In the genomic region with DNA sequence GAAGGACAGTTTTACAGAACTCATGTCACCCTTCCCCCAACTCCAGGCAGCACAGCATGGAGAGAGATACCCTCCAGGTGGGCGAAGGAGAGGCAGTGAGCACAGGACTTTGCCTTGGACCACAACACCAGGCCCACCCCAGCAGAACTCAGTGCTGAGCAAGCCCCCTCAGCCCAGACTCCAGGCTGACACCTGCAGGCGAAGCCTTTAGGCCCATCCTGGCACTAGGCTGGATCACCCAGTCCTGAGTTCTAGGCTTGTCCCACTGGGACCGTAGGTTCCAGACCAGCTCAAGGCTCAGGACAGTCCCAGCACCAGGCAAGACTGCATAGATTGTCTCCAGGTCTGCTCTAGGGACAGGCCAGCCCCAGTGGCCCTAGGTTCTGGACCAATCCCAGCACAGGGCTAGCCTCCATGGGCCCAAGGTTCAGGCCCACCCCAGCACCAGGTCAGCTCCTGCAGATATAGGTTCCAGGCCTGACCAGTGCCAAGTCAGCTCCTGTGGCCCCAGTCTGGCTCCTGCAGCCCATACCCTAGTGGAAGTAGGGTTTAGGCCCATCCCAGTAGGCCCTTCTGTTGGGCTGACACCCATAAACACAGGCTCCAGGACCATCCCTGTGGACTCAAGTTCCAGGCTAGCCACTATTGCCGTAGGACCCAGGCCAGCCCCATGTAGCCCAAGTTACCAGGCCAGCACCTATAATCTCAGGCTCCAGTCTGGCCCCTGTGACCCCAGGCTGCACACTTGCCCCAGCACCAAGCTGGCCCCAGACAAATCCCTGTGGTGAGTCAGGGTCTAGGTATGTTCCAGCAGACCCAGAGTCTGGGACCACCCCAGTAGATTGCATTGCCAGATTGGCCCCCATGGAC, we compare ENCODE assay signal across 1 cellular context.
TF ChIP-seq lines count a peak whose summit lies in the region.

No MANE protein-coding gene starts in this region.

TF ChIP-seq in GM23338, 12 proteins besides CTCF, POLR2A, EP300 and RAD21 (continued from another document):
- TF ChIP-seq, protein P1, sequence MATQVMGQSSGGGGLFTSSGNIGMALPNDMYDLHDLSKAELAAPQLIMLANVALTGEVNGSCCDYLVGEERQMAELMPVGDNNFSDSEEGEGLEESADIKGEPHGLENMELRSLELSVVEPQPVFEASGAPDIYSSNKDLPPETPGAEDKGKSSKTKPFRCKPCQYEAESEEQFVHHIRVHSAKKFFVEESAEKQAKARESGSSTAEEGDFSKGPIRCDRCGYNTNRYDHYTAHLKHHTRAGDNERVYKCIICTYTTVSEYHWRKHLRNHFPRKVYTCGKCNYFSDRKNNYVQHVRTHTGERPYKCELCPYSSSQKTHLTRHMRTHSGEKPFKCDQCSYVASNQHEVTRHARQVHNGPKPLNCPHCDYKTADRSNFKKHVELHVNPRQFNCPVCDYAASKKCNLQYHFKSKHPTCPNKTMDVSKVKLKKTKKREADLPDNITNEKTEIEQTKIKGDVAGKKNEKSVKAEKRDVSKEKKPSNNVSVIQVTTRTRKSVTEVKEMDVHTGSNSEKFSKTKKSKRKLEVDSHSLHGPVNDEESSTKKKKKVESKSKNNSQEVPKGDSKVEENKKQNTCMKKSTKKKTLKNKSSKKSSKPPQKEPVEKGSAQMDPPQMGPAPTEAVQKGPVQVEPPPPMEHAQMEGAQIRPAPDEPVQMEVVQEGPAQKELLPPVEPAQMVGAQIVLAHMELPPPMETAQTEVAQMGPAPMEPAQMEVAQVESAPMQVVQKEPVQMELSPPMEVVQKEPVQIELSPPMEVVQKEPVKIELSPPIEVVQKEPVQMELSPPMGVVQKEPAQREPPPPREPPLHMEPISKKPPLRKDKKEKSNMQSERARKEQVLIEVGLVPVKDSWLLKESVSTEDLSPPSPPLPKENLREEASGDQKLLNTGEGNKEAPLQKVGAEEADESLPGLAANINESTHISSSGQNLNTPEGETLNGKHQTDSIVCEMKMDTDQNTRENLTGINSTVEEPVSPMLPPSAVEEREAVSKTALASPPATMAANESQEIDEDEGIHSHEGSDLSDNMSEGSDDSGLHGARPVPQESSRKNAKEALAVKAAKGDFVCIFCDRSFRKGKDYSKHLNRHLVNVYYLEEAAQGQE (IDR thresholded peaks at IDR 0.05; ENCODE audit: unreplicated experiment): no peak
- no peak for TF ChIP-seq ZNF114 (CRISPR knock-in tag; IDR thresholded peaks at IDR 0.05)
- TF ChIP-seq, protein P2, sequence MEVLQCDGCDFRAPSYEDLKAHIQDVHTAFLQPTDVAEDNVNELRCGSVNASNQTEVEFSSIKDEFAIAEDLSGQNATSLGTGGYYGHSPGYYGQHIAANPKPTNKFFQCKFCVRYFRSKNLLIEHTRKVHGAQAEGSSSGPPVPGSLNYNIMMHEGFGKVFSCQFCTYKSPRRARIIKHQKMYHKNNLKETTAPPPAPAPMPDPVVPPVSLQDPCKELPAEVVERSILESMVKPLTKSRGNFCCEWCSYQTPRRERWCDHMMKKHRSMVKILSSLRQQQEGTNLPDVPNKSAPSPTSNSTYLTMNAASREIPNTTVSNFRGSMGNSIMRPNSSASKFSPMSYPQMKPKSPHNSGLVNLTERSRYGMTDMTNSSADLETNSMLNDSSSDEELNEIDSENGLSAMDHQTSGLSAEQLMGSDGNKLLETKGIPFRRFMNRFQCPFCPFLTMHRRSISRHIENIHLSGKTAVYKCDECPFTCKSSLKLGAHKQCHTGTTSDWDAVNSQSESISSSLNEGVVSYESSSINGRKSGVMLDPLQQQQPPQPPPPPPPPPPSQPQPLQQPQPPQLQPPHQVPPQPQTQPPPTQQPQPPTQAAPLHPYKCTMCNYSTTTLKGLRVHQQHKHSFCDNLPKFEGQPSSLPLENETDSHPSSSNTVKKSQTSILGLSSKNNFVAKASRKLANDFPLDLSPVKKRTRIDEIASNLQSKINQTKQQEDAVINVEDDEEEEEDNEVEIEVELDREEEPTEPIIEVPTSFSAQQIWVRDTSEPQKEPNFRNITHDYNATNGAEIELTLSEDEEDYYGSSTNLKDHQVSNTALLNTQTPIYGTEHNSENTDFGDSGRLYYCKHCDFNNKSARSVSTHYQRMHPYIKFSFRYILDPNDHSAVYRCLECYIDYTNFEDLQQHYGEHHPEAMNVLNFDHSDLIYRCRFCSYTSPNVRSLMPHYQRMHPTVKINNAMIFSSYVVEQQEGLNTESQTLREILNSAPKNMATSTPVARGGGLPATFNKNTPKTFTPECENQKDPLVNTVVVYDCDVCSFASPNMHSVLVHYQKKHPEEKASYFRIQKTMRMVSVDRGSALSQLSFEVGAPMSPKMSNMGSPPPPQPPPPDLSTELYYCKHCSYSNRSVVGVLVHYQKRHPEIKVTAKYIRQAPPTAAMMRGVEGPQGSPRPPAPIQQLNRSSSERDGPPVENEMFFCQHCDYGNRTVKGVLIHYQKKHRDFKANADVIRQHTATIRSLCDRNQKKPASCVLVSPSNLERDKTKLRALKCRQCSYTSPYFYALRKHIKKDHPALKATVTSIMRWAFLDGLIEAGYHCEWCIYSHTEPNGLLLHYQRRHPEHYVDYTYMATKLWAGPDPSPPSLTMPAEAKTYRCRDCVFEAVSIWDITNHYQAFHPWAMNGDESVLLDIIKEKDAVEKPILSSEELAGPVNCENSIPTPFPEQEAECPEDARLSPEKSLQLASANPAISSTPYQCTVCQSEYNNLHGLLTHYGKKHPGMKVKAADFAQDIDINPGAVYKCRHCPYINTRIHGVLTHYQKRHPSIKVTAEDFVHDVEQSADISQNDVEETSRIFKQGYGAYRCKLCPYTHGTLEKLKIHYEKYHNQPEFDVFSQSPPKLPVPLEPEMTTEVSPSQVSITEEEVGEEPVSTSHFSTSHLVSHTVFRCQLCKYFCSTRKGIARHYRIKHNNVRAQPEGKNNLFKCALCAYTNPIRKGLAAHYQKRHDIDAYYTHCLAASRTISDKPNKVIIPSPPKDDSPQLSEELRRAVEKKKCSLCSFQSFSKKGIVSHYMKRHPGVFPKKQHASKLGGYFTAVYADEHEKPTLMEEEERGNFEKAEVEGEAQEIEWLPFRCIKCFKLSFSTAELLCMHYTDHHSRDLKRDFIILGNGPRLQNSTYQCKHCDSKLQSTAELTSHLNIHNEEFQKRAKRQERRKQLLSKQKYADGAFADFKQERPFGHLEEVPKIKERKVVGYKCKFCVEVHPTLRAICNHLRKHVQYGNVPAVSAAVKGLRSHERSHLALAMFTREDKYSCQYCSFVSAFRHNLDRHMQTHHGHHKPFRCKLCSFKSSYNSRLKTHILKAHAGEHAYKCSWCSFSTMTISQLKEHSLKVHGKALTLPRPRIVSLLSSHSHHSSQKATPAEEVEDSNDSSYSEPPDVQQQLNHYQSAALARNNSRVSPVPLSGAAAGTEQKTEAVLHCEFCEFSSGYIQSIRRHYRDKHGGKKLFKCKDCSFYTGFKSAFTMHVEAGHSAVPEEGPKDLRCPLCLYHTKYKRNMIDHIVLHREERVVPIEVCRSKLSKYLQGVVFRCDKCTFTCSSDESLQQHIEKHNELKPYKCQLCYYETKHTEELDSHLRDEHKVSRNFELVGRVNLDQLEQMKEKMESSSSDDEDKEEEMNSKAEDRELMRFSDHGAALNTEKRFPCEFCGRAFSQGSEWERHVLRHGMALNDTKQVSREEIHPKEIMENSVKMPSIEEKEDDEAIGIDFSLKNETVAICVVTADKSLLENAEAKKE (CRISPR knock-in tag; IDR thresholded peaks at IDR 0.05): no peak
- no peak for TF ChIP-seq EZH2phosphoT487 (IDR thresholded peaks at IDR 0.05; ENCODE audit: unreplicated experiment)
- TF ChIP-seq ZNF331 (CRISPR knock-in tag; IDR thresholded peaks at IDR 0.05; ENCODE audit: low read depth): no peak
- TF ChIP-seq, protein P3, sequence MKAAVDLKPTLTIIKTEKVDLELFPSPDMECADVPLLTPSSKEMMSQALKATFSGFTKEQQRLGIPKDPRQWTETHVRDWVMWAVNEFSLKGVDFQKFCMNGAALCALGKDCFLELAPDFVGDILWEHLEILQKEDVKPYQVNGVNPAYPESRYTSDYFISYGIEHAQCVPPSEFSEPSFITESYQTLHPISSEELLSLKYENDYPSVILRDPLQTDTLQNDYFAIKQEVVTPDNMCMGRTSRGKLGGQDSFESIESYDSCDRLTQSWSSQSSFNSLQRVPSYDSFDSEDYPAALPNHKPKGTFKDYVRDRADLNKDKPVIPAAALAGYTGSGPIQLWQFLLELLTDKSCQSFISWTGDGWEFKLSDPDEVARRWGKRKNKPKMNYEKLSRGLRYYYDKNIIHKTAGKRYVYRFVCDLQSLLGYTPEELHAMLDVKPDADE (IDR thresholded peaks at IDR 0.05): no peak
- no peak for TF ChIP-seq STAT1 (IDR thresholded peaks at IDR 0.05; ENCODE audit: unreplicated experiment)
